Comparison of ENCODE assay signal across 9 cellular contexts in the genomic region with DNA sequence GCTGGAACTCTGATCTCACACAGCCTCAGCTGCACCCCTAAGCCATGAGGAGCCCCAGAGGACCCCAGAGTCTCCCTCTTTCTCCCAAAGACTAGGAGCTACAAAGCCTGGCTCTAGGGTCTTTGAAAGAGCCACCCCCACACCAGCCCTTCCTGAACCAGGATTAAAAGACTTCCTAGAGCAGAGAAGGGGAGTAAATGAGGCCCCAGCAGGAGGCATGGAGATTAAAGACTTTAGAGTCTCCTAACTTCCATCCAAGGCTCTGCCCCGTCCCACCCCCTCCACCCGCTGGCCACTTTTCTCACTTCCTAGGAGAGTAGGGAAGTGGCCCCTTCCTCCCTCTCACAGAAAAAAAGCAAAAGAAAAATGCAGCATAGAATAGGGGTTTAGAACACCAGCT. TPM values are rescaled to one million over a fixed set of nuclear protein-coding genes. Genes with fewer than 3 reads are reported as not detected.
DNase-seq lines count a peak whose midpoint lies in the region; ATAC-seq, FAIRE-seq and TF ChIP-seq lines count a peak whose summit lies in the region.
"Had no signal": no experiment of that assay in that cellular context is flagged by ENCODE, and none has a peak within 500 bp of the region (broad histone marks: within the 10 kb centered on the region; RNA-seq: fewer than 3 reads in every experiment).

No MANE protein-coding gene starts in this region.

- no peak for TF ChIP-seq POLR2A in A549 (IDR thresholded peaks at IDR 0.05; ENCODE audit: low read length)

- H3K27me3 Mint-ChIP-seq in HFFc6 (ENCODE audit: insufficient read depth): peaks cover 9% of the 10 kb centered on the region

- H3K4me1 ChIP-seq in A549: peaks cover 19% of the 10 kb centered on the region

- no peak for TF ChIP-seq CTCF in A549 (IDR thresholded peaks at IDR 0.05)
- no peak for TF ChIP-seq CTCF in HFFc6 (IDR thresholded peaks at IDR 0.05)
- TF ChIP-seq CTCF in brain microvascular endothelial cell (IDR thresholded peaks at IDR 0.05; ENCODE audit: low read depth, low read length, missing control alignments): no peak

- H3K36me3 Mint-ChIP-seq in HFFc6 (ENCODE audit: low read depth): no peaks in the 10 kb centered on the region

- no peak for ATAC-seq in A549
- no peak for ATAC-seq in GM21381 (IDR thresholded peaks at IDR 0.05; ENCODE audit: unreplicated experiment)
- ATAC-seq in GM21360 (IDR thresholded peaks at IDR 0.05; ENCODE audit: unreplicated experiment): no peak

- no peak overlapping the region for H3K4me3 ChIP-seq in A549
- peak overlapping the region; percentile 77 for H3K4me3 ChIP-seq in brain microvascular endothelial cell (ENCODE audit: low read depth, low read length)

- no peaks in the 10 kb centered on the region for H3K27me3 ChIP-seq in brain microvascular endothelial cell (replicated peaks)

- peaks cover 48% of the 10 kb centered on the region for H3K4me1 Mint-ChIP-seq in HFFc6 (ENCODE audit: low read depth)

- POLR2A ChIA-PET in A549 (lab: Yijun Ruan, JAX): interaction anchor here (0.6 to 2.9 kb wide), 2 partner anchors 20 to 23 kb away, joined by 4 to 17 read pairs; no protein-coding TSS in a partner anchor

- no peaks in the 10 kb centered on the region for H3K9me3 Mint-ChIP-seq in HFFc6

- TF ChIP-seq RAD21 in A549 (conservative IDR thresholded peaks at IDR 0.05 in 1 of 2, IDR thresholded peaks at IDR 0.05 in 1 of 2): no peak

- no peak for TF ChIP-seq EP300 in A549 (IDR thresholded peaks at IDR 0.05)

- in situ Hi-C loops in brain microvascular endothelial cell (cut with HindIII; ENCODE audit: low pct_ligation_motif_present, low sequenced_read_pairs): no loop called here

- WGBS in A549 (ENCODE audit: missing lambda C conversion rate): 92% methylated on average over 2 of the region's 2 CpGs

- H3K27ac ChIP-seq in A549 (no peak overlapping the region), brain microvascular endothelial cell (no peak overlapping the region)

- H3K4me3 Mint-ChIP-seq in HFFc6: peak overlapping the region; percentile 15; the same call in 1 of the 2 replicates

- no peak for DNase-seq in A549 (ENCODE audit: low read depth in 1 of 2, low spot score in 1 of 2)
- DNase-seq in HFFc6: no peak
- DNase-seq in brain microvascular endothelial cell: no peak
- peak; percentile 23 for DNase-seq in midbrain (lab: John Stamatoyannopoulos, UW)
- no peak for DNase-seq in NCI-H446 treated with DMSO at 0.1 percent for 48 hours (lab: John Stamatoyannopoulos, UW)
- DNase-seq in DMS153 (lab: John Stamatoyannopoulos, UW): no peak

- no peaks in the 10 kb centered on the region for H3K36me3 ChIP-seq in brain microvascular endothelial cell (replicated peaks)

- H3K27ac Mint-ChIP-seq in HFFc6: no peak overlapping the region

- no peaks in the 10 kb centered on the region for H3K9me3 ChIP-seq in A549

- CTCF ChIA-PET in A549 (lab: Yijun Ruan, JAX): interaction anchor here (0.8 to 4.7 kb wide), 3 partner anchors 71 to 168 kb away, joined by 3 to 35 read pairs (median 18); no protein-coding TSS in a partner anchor

- no peak for FAIRE-seq in A549 (lab: Jason Lieb, UNC)
- FAIRE-seq: keratinocyte had no signal

- H3K4me2 ChIP-seq in A549: peak overlapping the region; percentile 92; the same call in 1 of the 3 replicates

TF ChIP-seq in A549, 52 proteins besides CTCF, POLR2A, EP300 and RAD21:
- no peak for TF ChIP-seq MAZ (IDR thresholded peaks at IDR 0.05; ENCODE audit: borderline replicate concordance, low read depth, low read length)
- no peak for TF ChIP-seq RCOR1 (IDR thresholded peaks at IDR 0.05; ENCODE audit: low read depth, low read length)
- TF ChIP-seq EHMT2 (IDR thresholded peaks at IDR 0.05; ENCODE audit: low read depth): no peak
- no peak for TF ChIP-seq RNF2 (IDR thresholded peaks at IDR 0.05; ENCODE audit: borderline replicate concordance, low read depth)
- no peak for TF ChIP-seq FOSB (CRISPR knock-in tag; IDR thresholded peaks at IDR 0.05)
- TF ChIP-seq, protein P1, sequence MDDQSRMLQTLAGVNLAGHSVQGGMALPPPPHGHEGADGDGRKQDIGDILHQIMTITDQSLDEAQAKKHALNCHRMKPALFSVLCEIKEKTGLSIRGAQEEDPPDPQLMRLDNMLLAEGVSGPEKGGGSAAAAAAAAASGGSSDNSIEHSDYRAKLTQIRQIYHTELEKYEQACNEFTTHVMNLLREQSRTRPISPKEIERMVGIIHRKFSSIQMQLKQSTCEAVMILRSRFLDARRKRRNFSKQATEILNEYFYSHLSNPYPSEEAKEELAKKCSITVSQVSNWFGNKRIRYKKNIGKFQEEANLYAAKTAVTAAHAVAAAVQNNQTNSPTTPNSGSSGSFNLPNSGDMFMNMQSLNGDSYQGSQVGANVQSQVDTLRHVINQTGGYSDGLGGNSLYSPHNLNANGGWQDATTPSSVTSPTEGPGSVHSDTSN (IDR thresholded peaks at IDR 0.05): no peak
- TF ChIP-seq MAFK (IDR thresholded peaks at IDR 0.05; ENCODE audit: partially characterized antibody): no peak
- TF ChIP-seq CHD4 (IDR thresholded peaks at IDR 0.05; ENCODE audit: borderline replicate concordance): no peak
- no peak for TF ChIP-seq JUNB (IDR thresholded peaks at IDR 0.05)
- TF ChIP-seq, protein P2, sequence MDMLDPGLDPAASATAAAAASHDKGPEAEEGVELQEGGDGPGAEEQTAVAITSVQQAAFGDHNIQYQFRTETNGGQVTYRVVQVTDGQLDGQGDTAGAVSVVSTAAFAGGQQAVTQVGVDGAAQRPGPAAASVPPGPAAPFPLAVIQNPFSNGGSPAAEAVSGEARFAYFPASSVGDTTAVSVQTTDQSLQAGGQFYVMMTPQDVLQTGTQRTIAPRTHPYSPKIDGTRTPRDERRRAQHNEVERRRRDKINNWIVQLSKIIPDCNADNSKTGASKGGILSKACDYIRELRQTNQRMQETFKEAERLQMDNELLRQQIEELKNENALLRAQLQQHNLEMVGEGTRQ (IDR thresholded peaks at IDR 0.05): no peak
- no peak for TF ChIP-seq ZFP36 (IDR thresholded peaks at IDR 0.05; ENCODE audit: borderline replicate concordance, partially characterized antibody)
- TF ChIP-seq MYC (IDR thresholded peaks at IDR 0.05; ENCODE audit: borderline replicate concordance, low read length): no peak
- TF ChIP-seq, protein P3, sequence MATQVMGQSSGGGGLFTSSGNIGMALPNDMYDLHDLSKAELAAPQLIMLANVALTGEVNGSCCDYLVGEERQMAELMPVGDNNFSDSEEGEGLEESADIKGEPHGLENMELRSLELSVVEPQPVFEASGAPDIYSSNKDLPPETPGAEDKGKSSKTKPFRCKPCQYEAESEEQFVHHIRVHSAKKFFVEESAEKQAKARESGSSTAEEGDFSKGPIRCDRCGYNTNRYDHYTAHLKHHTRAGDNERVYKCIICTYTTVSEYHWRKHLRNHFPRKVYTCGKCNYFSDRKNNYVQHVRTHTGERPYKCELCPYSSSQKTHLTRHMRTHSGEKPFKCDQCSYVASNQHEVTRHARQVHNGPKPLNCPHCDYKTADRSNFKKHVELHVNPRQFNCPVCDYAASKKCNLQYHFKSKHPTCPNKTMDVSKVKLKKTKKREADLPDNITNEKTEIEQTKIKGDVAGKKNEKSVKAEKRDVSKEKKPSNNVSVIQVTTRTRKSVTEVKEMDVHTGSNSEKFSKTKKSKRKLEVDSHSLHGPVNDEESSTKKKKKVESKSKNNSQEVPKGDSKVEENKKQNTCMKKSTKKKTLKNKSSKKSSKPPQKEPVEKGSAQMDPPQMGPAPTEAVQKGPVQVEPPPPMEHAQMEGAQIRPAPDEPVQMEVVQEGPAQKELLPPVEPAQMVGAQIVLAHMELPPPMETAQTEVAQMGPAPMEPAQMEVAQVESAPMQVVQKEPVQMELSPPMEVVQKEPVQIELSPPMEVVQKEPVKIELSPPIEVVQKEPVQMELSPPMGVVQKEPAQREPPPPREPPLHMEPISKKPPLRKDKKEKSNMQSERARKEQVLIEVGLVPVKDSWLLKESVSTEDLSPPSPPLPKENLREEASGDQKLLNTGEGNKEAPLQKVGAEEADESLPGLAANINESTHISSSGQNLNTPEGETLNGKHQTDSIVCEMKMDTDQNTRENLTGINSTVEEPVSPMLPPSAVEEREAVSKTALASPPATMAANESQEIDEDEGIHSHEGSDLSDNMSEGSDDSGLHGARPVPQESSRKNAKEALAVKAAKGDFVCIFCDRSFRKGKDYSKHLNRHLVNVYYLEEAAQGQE (IDR thresholded peaks at IDR 0.05): no peak
- no peak for TF ChIP-seq GATA3 (IDR thresholded peaks at IDR 0.05; ENCODE audit: borderline replicate concordance)
- TF ChIP-seq TFCP2L1 (CRISPR knock-in tag; IDR thresholded peaks at IDR 0.05): no peak
- TF ChIP-seq NPAS2 (CRISPR knock-in tag; IDR thresholded peaks at IDR 0.05; ENCODE audit: borderline replicate concordance): no peak

RNA-seq across cellular contexts. Expression of a gene that starts 1.7 kb away (rescaled TPM):
- 3.6 and 4.3 TPM in 2 replicates for polyA plus RNA-seq in A549 (2011; rRNA removed)
- polyA plus RNA-seq in A549 (2012; cell fraction: cytosol; rRNA removed): 9.7 and 13.2 TPM in 2 replicates
- 19.4 and 21.9 TPM in 2 replicates for polyA plus RNA-seq in A549 (2012; cell fraction: nucleus; rRNA removed)
- polyA plus RNA-seq in A549 (2017; fragmentation: RNase III; extraction: RNeasy Plus Mini Kit Qiagen cat#74134 plus additional on column Dnase treatment): 4.2 to 5.2 TPM (median 5.0 TPM) in 3 replicates
- 5.0 and 5.5 TPM in 2 replicates for polyA minus RNA-seq in A549 (2011; rRNA and poly(A)+ RNA removed)
- 1 to 10 TPM; 1.8 to 4.1 (median 2.8) TPM for total RNA-seq in HFFc6 (2021; fragmentation: NEBNext Ultra II Directional; extraction: Animal tissue kit (Norgen Biotek cat#: 25700))
